Comparison of ENCODE assay signal across 9 cellular contexts in the genomic region with DNA sequence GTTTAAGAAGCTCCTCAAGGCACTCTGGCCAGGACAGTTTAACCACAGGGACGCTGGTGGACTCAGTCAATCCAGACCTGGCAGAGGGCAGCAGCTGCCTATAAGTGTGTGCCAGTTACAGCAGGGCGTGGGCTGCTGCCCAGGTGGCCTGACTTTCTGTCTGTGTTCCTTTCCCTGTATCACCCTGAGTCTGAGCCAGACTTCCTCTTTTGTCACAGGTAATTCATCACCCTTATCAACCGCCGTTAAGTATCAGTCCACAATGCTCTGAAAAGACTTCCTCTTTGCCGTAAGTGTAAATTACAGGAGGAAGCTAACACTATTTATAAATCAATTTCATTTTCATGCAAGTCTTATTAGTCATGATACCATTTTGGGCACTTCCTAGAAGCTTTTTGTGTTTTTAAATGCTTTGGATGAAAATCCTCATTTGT. TPM values are rescaled to one million over a fixed set of nuclear protein-coding genes. Genes with fewer than 3 reads are reported as not detected.
A peak's percentile ranks its signal among the peaks of the same experiment; 100 is the strongest.
DNase-seq lines count a peak whose midpoint lies in the region; ATAC-seq, FAIRE-seq and TF ChIP-seq lines count a peak whose summit lies in the region.
"Had no signal": no experiment of that assay in that cellular context is flagged by ENCODE, and none has a peak within 500 bp of the region (broad histone marks: within the 10 kb centered on the region; RNA-seq: fewer than 3 reads in every experiment).

No MANE protein-coding gene starts in this region.

- H3K4me1 ChIP-seq in Peyer's patch (peaks cover 3 to 54% (median 52%) of the 10 kb centered on the region in 4 donors), colonic mucosa (peaks cover 15% of the 10 kb centered on the region), pancreas (peaks cover 13 to 18% (median 13%) of the 10 kb centered on the region in 3 donors)

- TF ChIP-seq CTCF in GM10248 (IDR thresholded peaks at IDR 0.05; ENCODE audit: control extremely low read depth, extremely low read depth, low read depth, missing control alignments) (peak; percentile 9), Peyer's patch (IDR thresholded peaks at IDR 0.05) (peak in 3 of 6 experiments; percentile 18 to 25 (median 20)), colonic mucosa (IDR thresholded peaks at IDR 0.05) (no peak), pancreas (IDR thresholded peaks at IDR 0.05) (no peak)

- peak in 1 of 2 donors; percentile 12 for TF ChIP-seq POLR2A in Peyer's patch (IDR thresholded peaks at IDR 0.05)

- H3K9me3 ChIP-seq in Peyer's patch = no peaks in the 10 kb centered on the region
- H3K9me3 ChIP-seq in colonic mucosa = no peaks in the 10 kb centered on the region
- no peaks in the 10 kb centered on the region for H3K9me3 ChIP-seq in pancreas

- H3K27ac ChIP-seq in Peyer's patch (peak overlapping the region; percentile 84 to 88 (median 88)), colonic mucosa (peak overlapping the region; percentile 82), pancreas (peak overlapping the region; percentile 29 to 94 (median 80))
- H3K27ac ChIP-seq: SK-N-MC had no signal

- H3K4me3 ChIP-seq in Peyer's patch (peak overlapping the region; percentile 5 to 38 (median 30)), colonic mucosa (peak overlapping the region; percentile 4), pancreas (peak overlapping the region in 1 of 4 donors; percentile 3)
- H3K4me3 ChIP-seq: SK-N-MC had no signal

- FAIRE-seq in pancreas (lab: Jason Lieb, UNC) = no peak

- ATAC-seq in GM21447 (IDR thresholded peaks at IDR 0.05; ENCODE audit: unreplicated experiment) = peak; percentile 72
- peak; percentile 92 to 94 (median 92) for ATAC-seq in pancreas

- DNase-seq in GM10248 (ENCODE audit: extremely low spot score) = peak; percentile 77
- DNase-seq in HT-29 (ENCODE audit: low spot score) = peak; percentile 63
- DNase-seq in Peyer's patch = peak; percentile 68 to 90 (median 77)
- DNase-seq in colonic mucosa = peak; percentile 82
- peak in 5 of 6 donors; percentile 61 to 76 (median 65) for DNase-seq in pancreas
- no peak for DNase-seq in putamen (ENCODE audit: low spot score)
- no peak for DNase-seq in AG08396 (ENCODE audit: low spot score)

- H3K27me3 ChIP-seq in Peyer's patch (no peaks in the 10 kb centered on the region), colonic mucosa (no peaks in the 10 kb centered on the region), pancreas (no peaks in the 10 kb centered on the region)

- intact Hi-C loops in colonic mucosa (cut with DNase I) (no loop called here), pancreas (cut with DNase I) (no loop called here)

- peak overlapping the region; percentile 55 to 79 for H3K9ac ChIP-seq in colonic mucosa (ENCODE audit: low read depth in 2 of 2, low read length in 2 of 2)

- CTCF ChIA-PET in GM10248 (lab: Yijun Ruan, JAX) = interaction anchor here (0.6 to 7.1 kb wide), 12 partner anchors 10 to 65 kb away, joined by 3 to 45 read pairs (median 8); a partner anchor contains a TSS

- 3 to 8% methylated on average over 5 of the region's 5 CpGs for WGBS in pancreas, 2 donors

- POLR2A ChIA-PET in GM10248 (lab: Yijun Ruan, JAX) = interaction anchor here (1.3 kb wide), 2 partner anchors 10 kb away, joined by 4 to 6 read pairs; no protein-coding TSS in a partner anchor

- H3K36me3 ChIP-seq in Peyer's patch (no peaks in the 10 kb centered on the region), colonic mucosa (no peaks in the 10 kb centered on the region), pancreas (no peaks in the 10 kb centered on the region)

RNA-seq across cellular contexts. Expression of a gene that starts 7.0 kb away (rescaled TPM):
- total RNA-seq in HT-29 (2014; rRNA removed; shearing (Covaris generic)) = 5.6 and 6.8 TPM in 2 replicates
- total RNA-seq in Peyer's patch = 10 to 100 TPM; 28.7 to 69.3 (median 44.0) TPM
- total RNA-seq in colonic mucosa = 10 to 100 TPM; 17.3 to 45.7 TPM
- total RNA-seq in pancreas = 10 to 100 TPM in 3 of 6 donors, 1 to 10 TPM in 3; 7.4 to 16.5 (median 10.0) TPM
- 1 to 10 TPM; 7.7 to 10.0 TPM for polyA plus RNA-seq in pancreas

Comparison
In these comparisons a context has a peak if more than half of its experiments do, and no peak if none do; other contexts are left out.
1. DNase-seq: peak in GM10248 (single experiment), HT-29 (single experiment), Peyer's patch (3 of 3), colonic mucosa (single experiment) and pancreas (5 of 6); none in putamen (single experiment) and AG08396 (single experiment).
2. Peak in every context shown above with its lines, with median percentiles within 50 percentile points of each other: H3K27ac ChIP-seq.